18 cellular contexts compared by ENCODE assay signal in genomic region chr11:119046489-119046888, GRCh38. TPM values are rescaled to one million over a fixed set of nuclear protein-coding genes. Genes with fewer than 3 reads are reported as not detected.
DNase-seq lines count a peak whose midpoint lies in the region; FAIRE-seq and TF ChIP-seq lines count a peak whose summit lies in the region.
"Had no signal": no experiment of that assay in that cellular context is flagged by ENCODE, and none has a peak within 500 bp of the region (broad histone marks: within the 10 kb centered on the region; RNA-seq: fewer than 3 reads in every experiment).

No MANE protein-coding gene starts in this region.

- TF ChIP-seq POLR2A in spleen (IDR thresholded peaks at IDR 0.05), result no peak

- intact Hi-C loops in kidney (cut with DNase I), result no loop called here
- intact Hi-C loops in spleen (cut with DNase I; ENCODE audit: low total_unique reads), result no loop called here

- H3K27ac ChIP-seq in OCI-LY3 (ENCODE audit: low read length) (peak overlapping the region; percentile 73; the same call in 1 of the 2 replicates), kidney (ENCODE audit: low read depth in 2 of 2, low read length in 2 of 2) (no peak overlapping the region), spleen (no peak overlapping the region)
- no peak overlapping the region for H3K27ac ChIP-seq in effector memory CD4-positive, alpha-beta T cell (ENCODE audit: insufficient read depth, low read length, poor library complexity, severe bottlenecking)
- H3K27ac ChIP-seq: A549, C4-2B had no signal

- no peak overlapping the region for H2AFZ ChIP-seq in OCI-LY3 (ENCODE audit: low read depth, low read length)

- 95 to 100% (median 98%) methylated on average over 6 of the region's 6 CpGs for WGBS in spleen, 5 donors

- H3K9ac ChIP-seq in OCI-LY3 (ENCODE audit: low read length) (no peak overlapping the region), kidney (ENCODE audit: low read length in 2 of 2) (no peak overlapping the region)

- TF ChIP-seq CTCF in OCI-LY3 (IDR thresholded peaks at IDR 0.05; ENCODE audit: low read depth, low read length) (no peak), kidney (IDR thresholded peaks at IDR 0.05; ENCODE audit: borderline replicate concordance, extremely low read depth, insufficient read depth) (no peak), spleen (IDR thresholded peaks at IDR 0.05 in 8 of 11, conservative IDR thresholded peaks at IDR 0.05 in 3 of 11) (no peak)

- peak; percentile 46 for DNase-seq in kidney
- peak; percentile 58 for DNase-seq in spleen
- no peak for DNase-seq in frontal cortex (ENCODE audit: low spot score in 2 of 2)
- no peak for DNase-seq in NCI-H128 (lab: John Stamatoyannopoulos, UW; ENCODE audit: unreplicated experiment)
- DNase-seq in effector memory CD4-positive, alpha-beta T cell, result no peak
- DNase-seq: AML-193; Caco-2; CD4-positive, alpha-beta T cell; DMS153; DMS79; GDM1; GOT3; H7; HFFc6 had no signal

- no peaks in the 10 kb centered on the region for H4K20me1 ChIP-seq in OCI-LY3 (ENCODE audit: insufficient read depth, low read length)

- peaks cover 25% of the 10 kb centered on the region for H3K79me2 ChIP-seq in OCI-LY3 (ENCODE audit: low read length)

- H3K36me3 ChIP-seq in OCI-LY3 (replicated peaks; ENCODE audit: low read depth, low read length) (peaks cover 64% of the 10 kb centered on the region), kidney (ENCODE audit: control insufficient read depth in 1 of 2, insufficient read depth in 2 of 2, low read length in 2 of 2) (peaks cover 33 to 45% of the 10 kb centered on the region in 2 donors), spleen (peaks cover 0 to 74% (median 63%) of the 10 kb centered on the region in 6 donors)
- H3K36me3 ChIP-seq in effector memory CD4-positive, alpha-beta T cell (ENCODE audit: control insufficient read depth, insufficient read depth, low read length), result peaks cover 58% of the 10 kb centered on the region

- no peaks in the 10 kb centered on the region for H3K27me3 ChIP-seq in OCI-LY3 (ENCODE audit: low read depth, low read length)
- H3K27me3 ChIP-seq in spleen (replicated peaks in 1 of 7), result no peaks in the 10 kb centered on the region
- no peaks in the 10 kb centered on the region for H3K27me3 ChIP-seq in effector memory CD4-positive, alpha-beta T cell (replicated peaks; ENCODE audit: control insufficient read depth, insufficient read depth, low read length, poor library complexity, severe bottlenecking)

- FAIRE-seq in kidney (lab: Jason Lieb, UNC), result no peak
- FAIRE-seq in frontal cortex (lab: Jason Lieb, UNC), result no peak
- FAIRE-seq: A549, HTR-8/SVneo had no signal

- H3K4me3 ChIP-seq in OCI-LY3 (ENCODE audit: low read length), result no peak overlapping the region
- no peak overlapping the region for H3K4me3 ChIP-seq in kidney (ENCODE audit: low read length in 2 of 2)
- no peak overlapping the region for H3K4me3 ChIP-seq in spleen
- no peak overlapping the region for H3K4me3 ChIP-seq in effector memory CD4-positive, alpha-beta T cell (ENCODE audit: insufficient read depth, low read depth, low read length, poor library complexity, severe bottlenecking)
- H3K4me3 ChIP-seq: A549 had no signal

- H3K9me3 ChIP-seq in OCI-LY3 (ENCODE audit: insufficient read depth, low read length), result no peaks in the 10 kb centered on the region
- no peaks in the 10 kb centered on the region for H3K9me3 ChIP-seq in kidney (ENCODE audit: control insufficient read depth in 1 of 2, low read length in 2 of 2)
- H3K9me3 ChIP-seq in spleen, result no peaks in the 10 kb centered on the region
- no peaks in the 10 kb centered on the region for H3K9me3 ChIP-seq in effector memory CD4-positive, alpha-beta T cell (ENCODE audit: control insufficient read depth, low read length)
- H3K9me3 ChIP-seq: A549, Caco-2 had no signal

- no peak overlapping the region for H3K4me2 ChIP-seq in OCI-LY3 (ENCODE audit: low read length)
- H3K4me2 ChIP-seq: A549 had no signal

- peaks cover 50% of the 10 kb centered on the region for H3K4me1 ChIP-seq in OCI-LY3 (ENCODE audit: low read length)
- no peaks in the 10 kb centered on the region for H3K4me1 ChIP-seq in kidney (ENCODE audit: control insufficient read depth in 1 of 2, insufficient read depth in 1 of 2, low read depth in 1 of 2, low read length in 2 of 2)
- peaks cover 0 to 2% (median 0%) of the 10 kb centered on the region in 6 donors for H3K4me1 ChIP-seq in spleen
- no peaks in the 10 kb centered on the region for H3K4me1 ChIP-seq in effector memory CD4-positive, alpha-beta T cell (ENCODE audit: control insufficient read depth, insufficient read depth, low read length, poor library complexity, severe bottlenecking)
- H3K4me1 ChIP-seq: A549 had no signal

RNA-seq across cellular contexts. Expression of gene HYOU1, which starts 10.5 kb away (rescaled TPM):
- total RNA-seq in kidney, result 187 TPM
- polyA plus RNA-seq in kidney (ENCODE audit: insufficient read depth, low read depth, low replicate concordance), result 69.0 TPM
- 100 to 1,000 TPM in 3 of 7 donors, 10 to 100 TPM in 4; 48.2 to 131 (median 80.8) TPM for total RNA-seq in spleen
- polyA plus RNA-seq in spleen, result 10 to 100 TPM; 12.3 to 22.7 (median 15.5) TPM
- 44.0 TPM for total RNA-seq in frontal cortex

RNA-seq across cellular contexts. Expression of gene SLC37A4, which starts 15.8 kb away (rescaled TPM):
- total RNA-seq in kidney (49.5 TPM), spleen (10 to 100 TPM in 6 of 7 donors, 1 to 10 TPM in 1; 9.9 to 26.0 (median 15.9) TPM), frontal cortex (7.7 TPM)
- polyA plus RNA-seq in kidney (ENCODE audit: insufficient read depth, low read depth, low replicate concordance) (115 TPM), spleen (10 to 100 TPM in 2 of 3 donors, 1 to 10 TPM in 1; 8.2 to 12.6 (median 10.1) TPM)

RNA-seq across cellular contexts. Expression of gene VPS11, which starts 21.1 kb away (rescaled TPM):
- 40.8 TPM for total RNA-seq in kidney
- polyA plus RNA-seq in kidney (ENCODE audit: insufficient read depth, low read depth, low replicate concordance), result 40.0 TPM
- 10 to 100 TPM; 30.1 to 48.7 (median 44.8) TPM for total RNA-seq in spleen
- polyA plus RNA-seq in spleen, result 10 to 100 TPM; 41.8 to 66.7 (median 42.4) TPM
- 26.1 TPM for total RNA-seq in frontal cortex

RNA-seq across cellular contexts. Expression of gene TRAPPC4, which starts 27.9 kb away (rescaled TPM):
- 82.6 TPM for total RNA-seq in kidney
- 136 TPM for polyA plus RNA-seq in kidney (ENCODE audit: insufficient read depth, low read depth, low replicate concordance)
- 10 to 100 TPM; 43.0 to 61.8 (median 54.4) TPM for total RNA-seq in spleen
- polyA plus RNA-seq in spleen, result 10 to 100 TPM; 33.1 to 53.0 (median 47.6) TPM
- 68.1 TPM for total RNA-seq in frontal cortex

RNA-seq across cellular contexts. Expression of gene RPS25, which starts 28.3 kb away (rescaled TPM):
- total RNA-seq in kidney, result 852 TPM
- 1,047 TPM for polyA plus RNA-seq in kidney (ENCODE audit: insufficient read depth, low read depth, low replicate concordance)
- total RNA-seq in spleen, result 1,000 to 10,000 TPM in 6 of 7 donors, 100 to 1,000 TPM in 1; 945 to 1,264 (median 1,141) TPM
- polyA plus RNA-seq in spleen, result 1,000 to 10,000 TPM; 4,407 to 5,214 (median 4,978) TPM
- 1,027 TPM for total RNA-seq in frontal cortex

Comparison
In these comparisons a context has a peak if more than half of its experiments do, and no peak if none do; other contexts are left out.
1. DNase-seq: peak in kidney (single experiment) and spleen (single experiment); none in frontal cortex (0 of 2), NCI-H128 (single experiment) and effector memory CD4-positive, alpha-beta T cell (0 of 3).